8 cellular contexts compared by ENCODE assay signal in the genomic region with DNA sequence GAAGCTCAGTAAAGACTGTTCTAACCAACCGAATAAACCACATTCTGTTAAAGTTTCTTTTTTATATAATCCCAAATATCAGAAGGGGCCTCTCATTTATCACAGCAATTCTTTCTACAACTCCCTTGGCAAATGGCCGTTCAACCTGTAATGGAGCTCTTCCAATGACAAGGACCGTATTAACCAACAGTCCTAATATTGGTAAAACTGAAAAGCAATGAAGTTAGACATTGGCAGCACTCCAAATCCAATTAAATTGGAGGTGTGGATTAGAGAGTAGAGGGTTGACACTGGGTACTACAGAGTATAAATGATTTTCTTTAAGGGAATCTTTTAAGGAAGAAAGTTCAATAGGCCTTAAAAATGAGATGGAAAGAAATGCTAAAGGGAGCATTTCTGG. TPM values are rescaled to one million over a fixed set of nuclear protein-coding genes. Genes with fewer than 3 reads are reported as not detected.
DNase-seq lines count a peak whose midpoint lies in the region; ATAC-seq and TF ChIP-seq lines count a peak whose summit lies in the region.

No MANE protein-coding gene starts in this region.

- peaks cover 0 to 9% of the 10 kb centered on the region in 2 donors for H3K36me3 ChIP-seq in gastrocnemius medialis

- TF ChIP-seq POLR2A in gastrocnemius medialis (IDR thresholded peaks at IDR 0.05) = no peak

- peaks cover 35% of the 10 kb centered on the region in 2 donors for H3K4me1 ChIP-seq in gastrocnemius medialis

- H3K4me3 ChIP-seq in GM12864 (ENCODE audit: low read depth, low read length) (peak overlapping the region; percentile 89), fibroblast of mammary gland (ENCODE audit: control insufficient read depth, low read depth, low read length) (peak overlapping the region; percentile 91), gastrocnemius medialis (peak overlapping the region; percentile 73 to 99 (median 82))

- no peaks in the 10 kb centered on the region for H3K27me3 ChIP-seq in gastrocnemius medialis

- intact Hi-C loops in gastrocnemius medialis (cut with DNase I; ENCODE audit: low total_unique reads) = loop anchor here (5.0 kb wide), 2 partner anchors 83 to 462 kb away; a partner anchor contains a TSS

- ATAC-seq in gastrocnemius medialis (no peak), GM18907 (IDR thresholded peaks at IDR 0.05; ENCODE audit: unreplicated experiment) (no peak), GM18511 (IDR thresholded peaks at IDR 0.05; ENCODE audit: unreplicated experiment) (no peak)

- peak overlapping the region; percentile 87 to 97 (median 95) for H3K27ac ChIP-seq in gastrocnemius medialis

- in situ Hi-C loops in gastrocnemius medialis (cut with MboI; ENCODE audit: low sequenced_read_pairs in 4 of 4) = loop anchor here in 1 of 4 donors (10.0 kb wide), 1 partner anchor 210 kb away; no protein-coding TSS in a partner anchor

- H3K9me3 ChIP-seq in gastrocnemius medialis = no peaks in the 10 kb centered on the region

- TF ChIP-seq CTCF in GM12864 (IDR thresholded peaks at IDR 0.05; ENCODE audit: low read depth, low read length, missing control alignments) = no peak
- no peak for TF ChIP-seq CTCF in fibroblast of mammary gland (conservative IDR thresholded peaks at IDR 0.05; ENCODE audit: control insufficient read depth, insufficient read depth, low read depth, low read length)
- TF ChIP-seq CTCF in gastrocnemius medialis (IDR thresholded peaks at IDR 0.05 in 4 of 5, conservative IDR thresholded peaks at IDR 0.05 in 1 of 5) = no peak

- DNase-seq in GM12864 (ENCODE audit: low read depth) = no peak
- peak; percentile 65 for DNase-seq in NCI-H69 (lab: John Stamatoyannopoulos, UW)
- no peak for DNase-seq in fibroblast of mammary gland (ENCODE audit: low read depth)
- DNase-seq in gastrocnemius medialis = no peak
- DNase-seq in effector CD8-positive, alpha-beta T cell (lab: John Stamatoyannopoulos, UW) = no peak
- DNase-seq in NCI-H2029 (lab: John Stamatoyannopoulos, UW) = no peak

RNA-seq across cellular contexts. Expression of a gene that starts 0.8 kb away (rescaled TPM):
- 100 to 1,000 TPM in 1 of 4 donors, 10 to 100 TPM in 3; 53.1 to 122 (median 68.6) TPM for total RNA-seq in gastrocnemius medialis

RNA-seq across cellular contexts. Expression of a gene that starts 22.7 kb away (rescaled TPM):
- 1 to 10 TPM in 1 of 4 donors, under 1 TPM in 3; 0.59 to 1.3 (median 0.78) TPM for total RNA-seq in gastrocnemius medialis
